ENCODE assay signal across 28 cellular contexts in genomic region chrX:119505945-119506344, GRCh38.
"Had no signal": no experiment of that assay in that cellular context is flagged by ENCODE, and none has a peak within 500 bp of the region (broad histone marks: within the 10 kb centered on the region; RNA-seq: fewer than 3 reads in every experiment).

No MANE protein-coding gene starts in this region.

- H3K4me3 ChIP-seq: ascending aorta, left ventricle myocardium inferior, ovary, prostate gland, spleen, thoracic aorta, upper lobe of left lung had no signal

- H3K27ac ChIP-seq: ascending aorta, left ventricle myocardium inferior, ovary, prostate gland, spleen, thoracic aorta, upper lobe of left lung, WERI-Rb-1 had no signal

- H3K4me3 Mint-ChIP-seq: activated CD4-positive, alpha-beta memory T cell treated with anti-CD3 and anti-CD28 coated beads for 36 hours; activated naive CD4-positive, alpha-beta T cell treated with anti-CD3 and anti-CD28 coated beads, Interleukin-2, amount 10 ng/mL, durations not matched to agents 7 days and 5 days; activated naive CD8-positive, alpha-beta T cell treated with anti-CD3 and anti-CD28 coated beads, Interleukin-2, amount 10 ng/mL, durations not matched to agents 7 days and 5 days; brain; endodermal cell; immature natural killer cell; naive thymus-derived CD4-positive, alpha-beta T cell; T-helper 1 cell treated with Interleukin-12 subunit alpha and Interleukin-12 subunit beta and Interleukin-4 antibody, amounts not matched to agents 30 μg/mL and 1 μg/mL, for 36 hours had no signal

- H3K36me3 Mint-ChIP-seq: activated CD4-positive, alpha-beta memory T cell treated with anti-CD3 and anti-CD28 coated beads for 36 hours; activated naive CD4-positive, alpha-beta T cell treated with anti-CD3 and anti-CD28 coated beads, Interleukin-2, amount 10 ng/mL, durations not matched to agents 7 days and 5 days; activated naive CD8-positive, alpha-beta T cell treated with anti-CD3 and anti-CD28 coated beads, Interleukin-2, amount 10 ng/mL, durations not matched to agents 7 days and 5 days; brain; immature natural killer cell; naive thymus-derived CD4-positive, alpha-beta T cell had no signal

- DNase-seq: activated CD4-positive, alpha-beta memory T cell treated with anti-CD3 and anti-CD28 coated beads for 36 hours; activated CD4-positive, alpha-beta T cell treated with anti-CD3 and anti-CD28 coated beads for 48 hours; activated CD8-positive, alpha-beta memory T cell treated with anti-CD3 and anti-CD28 coated beads, Interleukin-2, amount 50 U/mL, for 4 hours; activated gamma-delta T cell; activated naive CD4-positive, alpha-beta T cell treated with anti-CD3 and anti-CD28 coated beads, Interleukin-2, amount 10 ng/mL, durations not matched to agents 7 days and 5 days; activated naive CD8-positive, alpha-beta T cell treated with anti-CD3 and anti-CD28 coated beads, Interleukin-2, amount 10 ng/mL, durations not matched to agents 7 days and 5 days; activated T-cell treated with anti-CD3 and anti-CD28 coated beads, Interleukin-2, amount 50 U/mL, for 1 hour; endodermal cell; foreskin fibroblast; hypothalamus; immature natural killer cell; kidney glomerular epithelial cell; left ventricle myocardium inferior; naive thymus-derived CD4-positive, alpha-beta T cell; ovary; spleen; stimulated activated CD4-positive, alpha-beta T cell treated with anti-CD3 and anti-CD28 coated beads, Interleukin-2, amount 100 ng/mL, for 48 hours; stimulated activated naive CD8-positive, alpha-beta T cell treated with anti-CD3 and anti-CD28 coated beads, Interleukin-15, Interleukin-2, amounts not matched to agents 100 U/mL and 50 U/mL, for 24 hours; T-helper 9 cell; upper lobe of left lung; WERI-Rb-1 had no signal

- H3K27me3 Mint-ChIP-seq: activated CD4-positive, alpha-beta memory T cell treated with anti-CD3 and anti-CD28 coated beads for 36 hours; activated naive CD8-positive, alpha-beta T cell treated with anti-CD3 and anti-CD28 coated beads, Interleukin-2, amount 10 ng/mL, durations not matched to agents 7 days and 5 days; naive thymus-derived CD4-positive, alpha-beta T cell had no signal

- H3K9me3 Mint-ChIP-seq: activated CD4-positive, alpha-beta memory T cell treated with anti-CD3 and anti-CD28 coated beads for 36 hours; activated naive CD4-positive, alpha-beta T cell treated with anti-CD3 and anti-CD28 coated beads, Interleukin-2, amount 10 ng/mL, durations not matched to agents 7 days and 5 days; activated naive CD8-positive, alpha-beta T cell treated with anti-CD3 and anti-CD28 coated beads, Interleukin-2, amount 10 ng/mL, durations not matched to agents 7 days and 5 days; immature natural killer cell; naive thymus-derived CD4-positive, alpha-beta T cell; T-helper 1 cell treated with Interleukin-12 subunit alpha and Interleukin-12 subunit beta and Interleukin-4 antibody, amounts not matched to agents 30 μg/mL and 1 μg/mL, for 36 hours had no signal

- H3K36me3 ChIP-seq: ascending aorta, left ventricle myocardium inferior, ovary, prostate gland, spleen, thoracic aorta, upper lobe of left lung, WERI-Rb-1 had no signal

- H3K9me3 ChIP-seq: ascending aorta, left ventricle myocardium inferior, ovary, prostate gland, spleen, thoracic aorta, upper lobe of left lung had no signal

- H3K27me3 ChIP-seq: ascending aorta, ovary, spleen, upper lobe of left lung had no signal

- H3K27ac Mint-ChIP-seq: activated CD4-positive, alpha-beta memory T cell treated with anti-CD3 and anti-CD28 coated beads for 36 hours; activated naive CD4-positive, alpha-beta T cell treated with anti-CD3 and anti-CD28 coated beads, Interleukin-2, amount 10 ng/mL, durations not matched to agents 7 days and 5 days; activated naive CD8-positive, alpha-beta T cell treated with anti-CD3 and anti-CD28 coated beads, Interleukin-2, amount 10 ng/mL, durations not matched to agents 7 days and 5 days; brain; endodermal cell; immature natural killer cell; naive thymus-derived CD4-positive, alpha-beta T cell; T-helper 1 cell treated with Interleukin-12 subunit alpha and Interleukin-12 subunit beta and Interleukin-4 antibody, amounts not matched to agents 30 μg/mL and 1 μg/mL, for 36 hours had no signal

- ATAC-seq: activated CD4-positive, CD25-positive, alpha-beta regulatory T cell treated with anti-CD3 and anti-CD28 coated beads, Interleukin-2, amount 50 U/mL, for 24 hours; esophagus mucosa; naive thymus-derived CD4-positive, alpha-beta T cell; stimulated activated naive CD8-positive, alpha-beta T cell treated with anti-CD3 and anti-CD28 coated beads, Interleukin-15, Interleukin-2, amounts not matched to agents 100 U/mL and 50 U/mL, for 24 hours had no signal

- H3K4me1 ChIP-seq: prostate gland had no signal

- H3K4me1 Mint-ChIP-seq: endodermal cell had no signal
